ENCODE assay signal across 8 cellular contexts in genomic region chr10:87503892-87504291, GRCh38. TPM values are rescaled to one million over a fixed set of nuclear protein-coding genes. Genes with fewer than 3 reads are reported as not detected.
DNase-seq lines count a peak whose midpoint lies in the region; FAIRE-seq and TF ChIP-seq lines count a peak whose summit lies in the region.

No MANE protein-coding gene starts in this region.

- peaks cover under 1 to 12% (median 3%) of the 10 kb centered on the region in 11 experiments; a peak in 18 of 22 replicates for H3K36me3 ChIP-seq in BLaER1 treated with 17β-estradiol and CSF1 and Interleukin-3, amounts not matched to agents 10 nM and 100 nM
- H3K36me3 ChIP-seq in MG63 (peaks cover 9% of the 10 kb centered on the region), ectodermal cell (ENCODE audit: control insufficient read depth, insufficient read depth, low read length) (no peaks in the 10 kb centered on the region)

- no peak overlapping the region for H3K27ac Mint-ChIP-seq in neural crest cell (ENCODE audit: unreplicated experiment)

- TF ChIP-seq CTCF in neural crest cell (conservative IDR thresholded peaks at IDR 0.05): no peak

- FAIRE-seq in frontal cortex (lab: Jason Lieb, UNC): no peak

- peak overlapping the region in 10 of 11 experiments; percentile 68 to 83 (median 76); a peak in 16 of 22 replicates for H3K9ac ChIP-seq in BLaER1 treated with 17β-estradiol and CSF1 and Interleukin-3, amounts not matched to agents 10 nM and 100 nM

- H3K4me3 ChIP-seq in BLaER1 treated with 17β-estradiol and CSF1 and Interleukin-3, amounts not matched to agents 10 nM and 100 nM: peak overlapping the region; percentile 68 to 96 (median 86)
- H3K4me3 ChIP-seq in MG63: peak overlapping the region; percentile 71
- peak overlapping the region; percentile 91 for H3K4me3 ChIP-seq in ectodermal cell (ENCODE audit: insufficient read depth, low read depth, low read length)

- H3K4me2 ChIP-seq in BLaER1 treated with 17β-estradiol and CSF1 and Interleukin-3, amounts not matched to agents 10 nM and 100 nM: peak overlapping the region; percentile 78 to 98 (median 91)

- no peaks in the 10 kb centered on the region for H3K27me3 ChIP-seq in BLaER1 treated with 17β-estradiol and CSF1 and Interleukin-3, amounts not matched to agents 10 nM and 100 nM
- H3K27me3 ChIP-seq in MG63 (no peaks in the 10 kb centered on the region), ectodermal cell (ENCODE audit: control insufficient read depth, insufficient read depth, low read length, poor library complexity, severe bottlenecking) (no peaks in the 10 kb centered on the region)

- H3K9me3 Mint-ChIP-seq in neural crest cell: no peaks in the 10 kb centered on the region

- no peaks in the 10 kb centered on the region for H3K9me3 ChIP-seq in BLaER1 treated with 17β-estradiol and CSF1 and Interleukin-3, amounts not matched to agents 10 nM and 100 nM (replicated peaks in 1 of 11)
- H3K9me3 ChIP-seq in MG63 (no peaks in the 10 kb centered on the region), ectodermal cell (ENCODE audit: control insufficient read depth, low read length) (no peaks in the 10 kb centered on the region)

- no peaks in the 10 kb centered on the region for H3K36me3 Mint-ChIP-seq in neural crest cell (ENCODE audit: low read depth)

- peak; percentile 1 for DNase-seq in MG63
- no peak for DNase-seq in neural crest cell (ENCODE audit: low read depth, low spot score)
- no peak for DNase-seq in COR-L47 (lab: John Stamatoyannopoulos, UW)
- DNase-seq in RPMI8226: no peak
- DNase-seq in frontal cortex (ENCODE audit: low spot score in 2 of 2): no peak
- DNase-seq in HuH-7.5 (ENCODE audit: low spot score): no peak

- peaks cover 7% of the 10 kb centered on the region for H3K27me3 Mint-ChIP-seq in neural crest cell (ENCODE audit: low read depth)

- H3K4me1 ChIP-seq in BLaER1 treated with 17β-estradiol and CSF1 and Interleukin-3, amounts not matched to agents 10 nM and 100 nM: peaks cover 18 to 34% (median 25%) of the 10 kb centered on the region in 10 experiments
- peaks cover 7% of the 10 kb centered on the region for H3K4me1 ChIP-seq in ectodermal cell (ENCODE audit: control insufficient read depth, insufficient read depth, low read length)

- peaks cover 0 to 22% (median 10%) of the 10 kb centered on the region in 11 experiments; a peak in 12 of 22 replicates for H4K20me1 ChIP-seq in BLaER1 treated with 17β-estradiol and CSF1 and Interleukin-3, amounts not matched to agents 10 nM and 100 nM

- 87 to 88% methylated on average over 6 of the region's 6 CpGs for WGBS in ectodermal cell, 2 experiments

- H3K4me1 Mint-ChIP-seq in neural crest cell: peaks cover 35% of the 10 kb centered on the region

- peak overlapping the region; percentile 95 for H3K4me3 Mint-ChIP-seq in neural crest cell

- H3K27ac ChIP-seq in BLaER1 treated with 17β-estradiol and CSF1 and Interleukin-3, amounts not matched to agents 10 nM and 100 nM: peak overlapping the region in 6 of 11 experiments; percentile 39 to 79 (median 72); a peak in 11 of 22 replicates
- no peak overlapping the region for H3K27ac ChIP-seq in ectodermal cell (ENCODE audit: insufficient read depth, low read depth, low read length, poor library complexity, severe bottlenecking)

RNA-seq across cellular contexts. Expression of gene MINPP1, which starts 0.8 kb away (rescaled TPM):
- total RNA-seq in MG63 (2014; rRNA removed; shearing (Covaris generic); ENCODE audit: low replicate concordance): 20.4 and 48.0 TPM in 2 replicates
- polyA plus RNA-seq in ectodermal cell (2013, experiment 1 of 4): 37.5 TPM
- 42.5 TPM for polyA plus RNA-seq in ectodermal cell (2013, experiment 2 of 4)
- polyA plus RNA-seq in ectodermal cell (2013, experiment 3 of 4): 34.0 TPM
- 36.4 TPM for polyA plus RNA-seq in ectodermal cell (2013, experiment 4 of 4)
- total RNA-seq in neural crest cell (23.9 TPM in 2 replicates), frontal cortex (27.3 TPM)
